ENCODE assay signal across 8 cellular contexts in the genomic region with DNA sequence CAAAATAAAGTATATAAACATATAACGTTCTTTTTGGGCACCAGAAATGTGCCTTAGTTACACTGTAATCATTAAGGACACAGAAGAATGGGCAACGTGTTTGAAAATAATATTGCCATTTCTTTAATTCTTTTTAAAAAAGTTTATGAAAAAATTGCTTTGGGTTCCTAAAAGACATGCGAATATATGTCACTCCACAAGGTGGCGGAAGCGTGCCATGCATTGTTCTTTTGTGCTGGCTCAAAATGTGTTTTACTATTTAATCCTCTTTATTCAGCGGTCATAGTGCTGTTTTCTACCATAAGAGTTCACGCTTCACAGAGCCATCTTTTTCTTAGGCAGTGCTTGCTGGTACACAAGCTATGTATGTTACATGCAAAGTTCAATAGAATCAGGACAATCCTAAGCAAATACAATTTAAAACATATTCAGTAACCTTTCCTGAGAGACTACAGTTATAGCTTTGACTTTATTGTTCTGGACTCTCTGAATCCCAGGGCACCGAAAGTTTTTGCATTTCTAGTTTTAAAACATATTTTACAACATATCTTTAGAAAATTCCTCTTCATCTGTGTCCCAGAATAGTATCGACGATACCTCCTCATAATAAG.
DNase-seq lines count a peak whose midpoint lies in the region; ATAC-seq, FAIRE-seq and TF ChIP-seq lines count a peak whose summit lies in the region.

No MANE protein-coding gene starts in this region.

- WGBS in lung, 2 donors: 26 to 30% methylated on average over 10 of the region's 10 CpGs

- H3K4me3 ChIP-seq in lung: no peak overlapping the region

- no peak overlapping the region for H3K27ac ChIP-seq in 22Rv1
- H3K27ac ChIP-seq in lung (ENCODE audit: low read depth in 1 of 2, low read length in 1 of 2): no peak overlapping the region

- no peaks in the 10 kb centered on the region for H3K36me3 ChIP-seq in lung (ENCODE audit: control insufficient read depth in 2 of 2, insufficient read depth in 2 of 2, low read length in 2 of 2)

- DNase-seq in GM12891 (ENCODE audit: insufficient read length, low spot score): peak; percentile 22
- peak; percentile 69 for DNase-seq in NCI-H2171 treated with DMSO at 0.1 percent for 48 hours (lab: John Stamatoyannopoulos, UW)
- peak; percentile 8 for DNase-seq in activated CD4-positive, alpha-beta T cell treated with anti-CD3 and anti-CD28 coated beads for 1 hour
- peak; percentile 73 for DNase-seq in dermis blood vessel endothelial cell
- DNase-seq in lung (ENCODE audit: low spot score): peak; percentile 36
- DNase-seq in stimulated activated CD8-positive, alpha-beta memory T cell treated with anti-CD3 and anti-CD28 coated beads, Interleukin-15, amount 100 ng/mL, for 4 hours (ENCODE audit: low read depth in 2 of 2): peak; percentile 3 to 30

- TF ChIP-seq CTCF in 22Rv1 (IDR thresholded peaks at IDR 0.05) (peak; percentile 93), lung (IDR thresholded peaks at IDR 0.05; ENCODE audit: control extremely low read depth, extremely low read depth) (peak; percentile 52)

- ATAC-seq in HG02943 (IDR thresholded peaks at IDR 0.05; ENCODE audit: low read depth, unreplicated experiment) (peak; percentile 76), lung (ENCODE audit: insufficient read depth, low FRiP score) (peak; percentile 58)

- TF ChIP-seq POLR2A in GM12891 (IDR thresholded peaks at IDR 0.05; ENCODE audit: low read depth, low read length): no peak

- peak; percentile 76 for FAIRE-seq in GM12891 (lab: Jason Lieb, UNC)

- no peaks in the 10 kb centered on the region for H3K9me3 ChIP-seq in lung (ENCODE audit: control insufficient read depth in 2 of 2, insufficient read depth in 1 of 2, low read length in 1 of 2)

- no peaks in the 10 kb centered on the region for H3K4me1 ChIP-seq in lung (ENCODE audit: control insufficient read depth in 2 of 2, insufficient read depth in 2 of 2, low read length in 2 of 2)

- H3K27me3 ChIP-seq in lung (ENCODE audit: control insufficient read depth, insufficient read depth): no peaks in the 10 kb centered on the region

TF ChIP-seq in GM12891, 5 proteins besides CTCF, POLR2A, EP300 and RAD21:
- TF ChIP-seq POLR2AphosphoS5 (IDR thresholded peaks at IDR 0.05; ENCODE audit: low read depth, low read length) (no peak), PAX5 (IDR thresholded peaks at IDR 0.05; ENCODE audit: insufficient read depth, low read length, severe bottlenecking) (peak; percentile 34)

Comparison
In these comparisons a context has a peak if more than half of its experiments do, and no peak if none do; other contexts are left out.
1. DNase-seq: peak in every context shown above with its lines; median percentile 73 in dermis blood vessel endothelial cell; 69 in NCI-H2171 treated with DMSO at 0.1 percent for 48 hours; 36 in lung; 22 in GM12891; 16 in stimulated activated CD8-positive, alpha-beta memory T cell treated with anti-CD3 and anti-CD28 coated beads, Interleukin-15, amount 100 ng/mL, for 4 hours; 8 in activated CD4-positive, alpha-beta T cell treated with anti-CD3 and anti-CD28 coated beads for 1 hour.